Comparison of ENCODE assay signal across 12 cellular contexts in genomic region chr4:103044183-103044582, GRCh38. TPM values are rescaled to one million over a fixed set of nuclear protein-coding genes. Genes with fewer than 3 reads are reported as not detected.
"Had no signal": no experiment of that assay in that cellular context is flagged by ENCODE, and none has a peak within 500 bp of the region (broad histone marks: within the 10 kb centered on the region; RNA-seq: fewer than 3 reads in every experiment).

No MANE protein-coding gene starts in this region.

- DNase-seq: GM23248, GOT3, H7, H9, HCEC 1CT, HFFc6 had no signal

- H3K4me1 ChIP-seq: HAP-1 had no signal

- H3K9ac ChIP-seq: GM23248 had no signal

- H3K9me3 ChIP-seq: HAP-1 had no signal

- H3K27ac ChIP-seq: GM23248 had no signal

- H3K4me3 Mint-ChIP-seq: GM23338, H9, HFFc6 had no signal

- ATAC-seq: GM23338, HCT116 had no signal

- H3K27ac Mint-ChIP-seq: GM23338, HFFc6 had no signal

- FAIRE-seq: H1, H54 had no signal

- H3K4me3 ChIP-seq: GM23248, GM23338, HAP-1 had no signal

- H2AFZ ChIP-seq: GM23248 had no signal

- H3K9me3 Mint-ChIP-seq: GM23338, H9, HFFc6 had no signal

- H3K4me2 ChIP-seq: GM23338 had no signal

RNA-seq across cellular contexts. Expression of gene SLC9B1, which starts 24.7 kb away (rescaled TPM):
- total RNA-seq: GM23248, H4, H7 had no signal
